30 cellular contexts compared by ENCODE assay signal in the genomic region with DNA sequence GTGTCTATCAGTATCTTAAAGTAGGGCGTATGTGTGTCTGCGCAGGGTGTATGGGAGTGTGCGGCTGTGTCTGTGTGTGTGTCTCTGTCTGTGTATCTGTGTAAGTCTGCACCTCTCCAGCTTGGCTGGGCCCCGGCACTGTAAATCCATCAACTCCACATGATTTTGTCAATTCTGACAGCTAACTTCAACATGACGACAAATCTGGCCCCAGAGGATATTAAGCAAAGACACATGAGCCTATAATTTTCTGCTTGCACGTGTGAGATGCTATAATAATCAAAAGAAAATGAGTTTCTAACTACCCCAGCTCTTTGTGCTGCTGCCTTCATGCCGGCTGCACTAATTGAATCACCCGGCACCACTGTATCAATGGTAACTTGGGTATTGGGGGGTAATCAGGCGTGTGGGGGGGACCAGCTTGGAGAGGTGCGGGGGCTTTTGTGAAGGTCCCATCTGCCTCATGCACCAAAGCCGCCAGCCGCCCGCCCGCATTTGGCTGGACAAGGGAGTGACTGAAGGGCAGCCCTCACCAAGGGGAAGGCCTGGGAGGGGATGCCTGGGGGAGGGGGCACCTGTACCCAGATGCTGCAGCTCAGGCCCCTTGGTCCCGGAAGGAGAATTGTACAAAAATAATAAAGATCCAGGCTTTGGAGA. TPM values are rescaled to one million over a fixed set of nuclear protein-coding genes. Genes with fewer than 3 reads are reported as not detected.
"Had no signal": no experiment of that assay in that cellular context is flagged by ENCODE, and none has a peak within 500 bp of the region (broad histone marks: within the 10 kb centered on the region; RNA-seq: fewer than 3 reads in every experiment).

No MANE protein-coding gene starts in this region.

- H3K27ac ChIP-seq: ascending aorta, body of pancreas, KMS-11, Peyer's patch, SJSA1 had no signal

- DNase-seq: activated B cell treated with CpG ODN at 0.5 μM for 24 hours; activated CD4-positive, alpha-beta T cell treated with anti-CD3 and anti-CD28 coated beads for 1 hour; activated CD4-positive, alpha-beta T cell treated with anti-CD3 and anti-CD28 coated beads, Interleukin-2, amount 10 ng/mL, durations not matched to agents 24 days and 14 days; activated CD4-positive, alpha-beta T cell treated with anti-CD3 and anti-CD28 coated beads, Interleukin-2, amount 50 U/mL, for 48 hours; activated CD8-positive, alpha-beta memory T cell treated with anti-CD3 and anti-CD28 coated beads, Interleukin-2, amount 10 ng/mL, durations not matched to agents 7 days and 5 days; activated effector memory CD4-positive, alpha-beta T cell treated with anti-CD3 and anti-CD28 coated beads, Interleukin-2, amount 50 U/mL, for 16 hours; activated naive CD4-positive, alpha-beta T cell treated with Interleukin-2 at 50 U/mL for 16 hours; activated naive CD8-positive, alpha-beta T cell treated with anti-CD3 and anti-CD28 coated beads, Interleukin-2, amount 50 U/mL, for 24 hours; activated T-cell treated with anti-CD3 and anti-CD28 coated beads, Interleukin-2, amount 50 U/mL, for 24 hours; amniotic stem cell; body of pancreas; NCI-H1092 treated with DMSO at 0.1 percent for 48 hours; NCI-H1930; NCI-H2107; NCI-H2171 treated with DMSO at 0.1 percent for 48 hours; NCI-H446; NCI-H524; NCI-H748 treated with DMSO at 0.1 percent for 48 hours; Peyer's patch; SHP77; T-helper 17 cell; T-helper 9 cell had no signal

- H3K4me2 ChIP-seq: KMS-11 had no signal

- H3K4me3 ChIP-seq: ascending aorta, body of pancreas, Peyer's patch, SJSA1 had no signal

- H3K9ac ChIP-seq: KMS-11 had no signal

- H3K4me1 ChIP-seq: ascending aorta, body of pancreas, Peyer's patch, SJSA1 had no signal

- H3K36me3 ChIP-seq: ascending aorta, Peyer's patch, SJSA1 had no signal

- ATAC-seq: body of pancreas, SK-N-SH treated with all-trans-retinoic acid at 6 μM for 48 hours, T-helper 17 cell had no signal

- H3K27me3 ChIP-seq: ascending aorta, Peyer's patch, SJSA1 had no signal

RNA-seq across cellular contexts. Expression of gene LHX1, which starts 57.5 kb away (rescaled TPM):
- total RNA-seq: activated B cell treated with CpG ODN at 0.5 μM for 24 hours; activated naive CD4-positive, alpha-beta T cell treated with anti-CD3 and anti-CD28 coated beads, Interleukin-2, amount 50 U/mL, for 72 hours; ascending aorta; body of pancreas; MCF 10A; OCI-LY7; Peyer's patch; SJSA1; T-helper 17 cell had no signal
- polyA plus RNA-seq: IgD-negative memory B cell had no signal
